ENCODE assay signal across 13 cellular contexts in the genomic region with DNA sequence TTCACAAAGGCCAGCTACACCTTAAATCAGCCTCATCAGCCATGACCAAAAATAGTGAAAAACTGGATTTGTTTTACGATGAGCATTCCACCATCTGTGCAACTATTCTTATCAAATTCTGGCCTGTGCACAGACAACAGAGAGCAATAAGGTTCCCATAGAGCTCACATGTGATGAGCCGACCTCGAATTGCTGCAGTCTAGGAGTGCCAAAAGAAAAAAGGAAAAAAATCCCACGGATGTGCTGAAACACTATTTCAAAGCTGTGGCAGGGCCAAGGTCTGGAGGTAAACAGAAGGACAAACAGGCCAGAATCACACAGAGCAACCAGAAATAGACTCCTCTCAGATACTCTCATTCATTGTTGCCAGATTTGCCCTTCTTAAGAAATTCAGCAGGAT.
DNase-seq lines count a peak whose midpoint lies in the region; ATAC-seq and TF ChIP-seq lines count a peak whose summit lies in the region.
"Had no signal": no experiment of that assay in that cellular context is flagged by ENCODE, and none has a peak within 500 bp of the region (broad histone marks: within the 10 kb centered on the region; RNA-seq: fewer than 3 reads in every experiment).

No MANE protein-coding gene starts in this region.

- no peak overlapping the region for H2AK5ac ChIP-seq in H9 (ENCODE audit: insufficient read length, low read length)

- no peak overlapping the region for H3T11ph ChIP-seq in H9 (ENCODE audit: low read length)

- H4K5ac ChIP-seq in H9 (ENCODE audit: insufficient read length, low read depth, low read length): no peak overlapping the region

- H3K9ac ChIP-seq in H9 (ENCODE audit: extremely low read depth, insufficient read length, low read length) (no peak overlapping the region), smooth muscle cell (ENCODE audit: low read depth) (no peak overlapping the region)
- H3K9ac ChIP-seq: GM23248 had no signal

- no peaks in the 10 kb centered on the region for H3K79me2 ChIP-seq in H9 (ENCODE audit: insufficient read depth, low read length)
- H3K79me2 ChIP-seq in smooth muscle cell (ENCODE audit: low read depth): no peaks in the 10 kb centered on the region

- no peaks in the 10 kb centered on the region for H3F3A ChIP-seq in smooth muscle cell (ENCODE audit: low read depth)

- ATAC-seq in right lobe of liver: no peak
- ATAC-seq: A549; CD8-positive, alpha-beta T cell; GM12878 had no signal

- H3K56ac ChIP-seq in H9 (ENCODE audit: insufficient read length, low read depth, low read length): no peak overlapping the region

- H3K23ac ChIP-seq in H9 (ENCODE audit: insufficient read length, low read depth, low read length): peak overlapping the region; percentile 73

- H3K4me1 Mint-ChIP-seq in H9: peaks cover 0 to 2% of the 10 kb centered on the region in 2 experiments; a peak in 1 of 4 replicates
- peaks cover 32% of the 10 kb centered on the region for H3K4me1 Mint-ChIP-seq in glutamatergic neuron (ENCODE audit: low read depth, unreplicated experiment)
- H3K4me1 Mint-ChIP-seq: CD14-positive monocyte had no signal

- no peaks in the 10 kb centered on the region for H3K4me1 ChIP-seq in H9 (ENCODE audit: insufficient read depth, low read length)
- peaks cover 34% of the 10 kb centered on the region for H3K4me1 ChIP-seq in SJCRH30
- no peaks in the 10 kb centered on the region for H3K4me1 ChIP-seq in smooth muscle cell (ENCODE audit: low read depth)
- H3K4me1 ChIP-seq in right lobe of liver: no peaks in the 10 kb centered on the region
- H3K4me1 ChIP-seq: A549 had no signal

- no CpG with 5 or more reads among the region's 4 CpGs for WGBS in H9 (ENCODE audit: extremely low coverage, insufficient read length, low lambda C conversion rate)
- 86% methylated on average over 4 of the region's 4 CpGs for WGBS in smooth muscle cell (ENCODE audit: low lambda C conversion rate)
- WGBS in right lobe of liver (ENCODE audit: insufficient coverage, low coverage, low lambda C conversion rate, missing lambda C conversion rate): 41% methylated on average over 4 of the region's 4 CpGs

- no peak overlapping the region for H2BK15ac ChIP-seq in H9 (ENCODE audit: low read depth, low read length)

- intact Hi-C loops in right lobe of liver (cut with DNase I): no loop called here

- no peak overlapping the region for H3K27ac Mint-ChIP-seq in H9
- peak overlapping the region; percentile 57 for H3K27ac Mint-ChIP-seq in glutamatergic neuron (ENCODE audit: unreplicated experiment)
- H3K27ac Mint-ChIP-seq: CD14-positive monocyte; CD8-positive, alpha-beta T cell had no signal

- H3K36me3 ChIP-seq in SJCRH30 (no peaks in the 10 kb centered on the region), smooth muscle cell (ENCODE audit: low read depth) (no peaks in the 10 kb centered on the region), right lobe of liver (no peaks in the 10 kb centered on the region)

- H3K27me3 ChIP-seq in H9 (ENCODE audit: insufficient read depth, low read length) (no peaks in the 10 kb centered on the region), SJCRH30 (no peaks in the 10 kb centered on the region), smooth muscle cell (ENCODE audit: low read depth) (no peaks in the 10 kb centered on the region), right lobe of liver (no peaks in the 10 kb centered on the region)

- H2BK5ac ChIP-seq in H9 (ENCODE audit: insufficient read length, low read length): no peak overlapping the region

- no peak overlapping the region for H2BK20ac ChIP-seq in H9 (ENCODE audit: low read depth, low read length, poor library complexity, severe bottlenecking)

- H2AFZ ChIP-seq in H9 (ENCODE audit: low read length): no peak overlapping the region
- H2AFZ ChIP-seq in smooth muscle cell (ENCODE audit: low read depth): no peak overlapping the region
- H2AFZ ChIP-seq: GM23248 had no signal

- no peak overlapping the region for H2BK120ac ChIP-seq in H9 (ENCODE audit: low read depth, low read length, poor library complexity, severe bottlenecking)

- H3K27ac ChIP-seq in H9 (ENCODE audit: insufficient read length, low read depth, low read length) (no peak overlapping the region), SJCRH30 (peak overlapping the region; percentile 85), smooth muscle cell (ENCODE audit: low read depth) (peak overlapping the region; percentile 60), right lobe of liver (no peak overlapping the region)
- H3K27ac ChIP-seq: A549, GM23248 had no signal

- TF ChIP-seq CTCF in H9 (conservative IDR thresholded peaks at IDR 0.05): no peak
- TF ChIP-seq CTCF in glutamatergic neuron (IDR thresholded peaks at IDR 0.05; ENCODE audit: partially characterized antibody, unreplicated experiment): no peak
- no peak for TF ChIP-seq CTCF in smooth muscle cell (IDR thresholded peaks at IDR 0.05; ENCODE audit: borderline replicate concordance, insufficient read depth, poor library complexity, severe bottlenecking)
- TF ChIP-seq CTCF in right lobe of liver (IDR thresholded peaks at IDR 0.05): no peak

- H3K18ac ChIP-seq in H9 (ENCODE audit: insufficient read length, low read depth, low read length): no peak overlapping the region

- H3K4me3 Mint-ChIP-seq in H9: no peak overlapping the region
- no peak overlapping the region for H3K4me3 Mint-ChIP-seq in glutamatergic neuron (ENCODE audit: unreplicated experiment)
- H3K4me3 Mint-ChIP-seq: CD14-positive monocyte; CD8-positive, alpha-beta T cell had no signal

- H3K4ac ChIP-seq in H9 (ENCODE audit: low read depth, low read length): no peak overlapping the region

- no peak overlapping the region for H2BK12ac ChIP-seq in H9 (ENCODE audit: insufficient read length, low read depth, low read length)

- H4K20me1 ChIP-seq in H9 (ENCODE audit: control insufficient read depth, insufficient read depth, insufficient read length) (no peaks in the 10 kb centered on the region), smooth muscle cell (ENCODE audit: low read depth) (no peaks in the 10 kb centered on the region)

- H3K79me1 ChIP-seq in H9 (ENCODE audit: insufficient read depth, low read depth, low read length, poor library complexity, severe bottlenecking): no peaks in the 10 kb centered on the region

- H4K91ac ChIP-seq in H9 (ENCODE audit: insufficient read length, low read depth, low read length): no peak overlapping the region

- H3K4me2 ChIP-seq in H9 (ENCODE audit: insufficient read depth, insufficient read length, low read length) (no peak overlapping the region), smooth muscle cell (no peak overlapping the region)
- H3K4me2 ChIP-seq: A549 had no signal

- DNase-seq in H9: no peak
- peak in 1 of 2 experiments; percentile 16 for DNase-seq in SJCRH30
- DNase-seq in glutamatergic neuron: no peak
- DNase-seq in smooth muscle cell (lab: John Stamatoyannopoulos, UW; ENCODE audit: unreplicated experiment): no peak
- DNase-seq in SHP77 treated with DMSO at 0.1 percent for 48 hours (lab: John Stamatoyannopoulos, UW): no peak
- DNase-seq in RKO (ENCODE audit: low spot score): no peak
- DNase-seq in right lobe of liver: no peak
- DNase-seq: CD8-positive, alpha-beta T cell; COR-L47; GM23248 had no signal

- TF ChIP-seq POLR2A in right lobe of liver (IDR thresholded peaks at IDR 0.05): no peak

- H4K8ac ChIP-seq in H9 (replicated peaks; ENCODE audit: insufficient read length, low read depth, low read length): no peak overlapping the region

- H3K9me3 ChIP-seq in H9 (ENCODE audit: control insufficient read depth, low read depth, low read length) (no peaks in the 10 kb centered on the region), SJCRH30 (replicated peaks) (no peaks in the 10 kb centered on the region), smooth muscle cell (replicated peaks; ENCODE audit: low read depth) (no peaks in the 10 kb centered on the region), right lobe of liver (no peaks in the 10 kb centered on the region)
- H3K9me3 ChIP-seq: A549 had no signal

- H3K23me2 ChIP-seq in H9 (ENCODE audit: insufficient read length, low read depth, low read length, poor library complexity, severe bottlenecking): no peaks in the 10 kb centered on the region

- no peaks in the 10 kb centered on the region for H3K9me3 Mint-ChIP-seq in H9
- H3K9me3 Mint-ChIP-seq in glutamatergic neuron (ENCODE audit: unreplicated experiment): peaks cover 6% of the 10 kb centered on the region

- H3K14ac ChIP-seq in H9 (ENCODE audit: insufficient read depth, low read length): no peak overlapping the region

- H3K27me3 Mint-ChIP-seq in H9 (ENCODE audit: low read depth) (no peaks in the 10 kb centered on the region), glutamatergic neuron (ENCODE audit: unreplicated experiment) (peaks cover 2% of the 10 kb centered on the region)

- H3K36me3 Mint-ChIP-seq in H9 (ENCODE audit: insufficient read depth in 1 of 3, low read depth in 3 of 3) (no peaks in the 10 kb centered on the region), glutamatergic neuron (ENCODE audit: unreplicated experiment) (peaks cover under 1% of the 10 kb centered on the region)
- H3K36me3 Mint-ChIP-seq: CD14-positive monocyte; CD8-positive, alpha-beta T cell had no signal

- H3K4me3 ChIP-seq in SJCRH30 (no peak overlapping the region), smooth muscle cell (no peak overlapping the region), right lobe of liver (no peak overlapping the region)
- H3K4me3 ChIP-seq: A549, GM12878, GM23248 had no signal

Comparison
In these comparisons a context has a peak if more than half of its experiments do, and no peak if none do; other contexts are left out.
1. H3K27ac ChIP-seq: peak in SJCRH30 (single experiment) and smooth muscle cell (single experiment); none in H9 (single experiment) and right lobe of liver (0 of 3).